ENCODE assay signal across 8 cellular contexts in the genomic region with DNA sequence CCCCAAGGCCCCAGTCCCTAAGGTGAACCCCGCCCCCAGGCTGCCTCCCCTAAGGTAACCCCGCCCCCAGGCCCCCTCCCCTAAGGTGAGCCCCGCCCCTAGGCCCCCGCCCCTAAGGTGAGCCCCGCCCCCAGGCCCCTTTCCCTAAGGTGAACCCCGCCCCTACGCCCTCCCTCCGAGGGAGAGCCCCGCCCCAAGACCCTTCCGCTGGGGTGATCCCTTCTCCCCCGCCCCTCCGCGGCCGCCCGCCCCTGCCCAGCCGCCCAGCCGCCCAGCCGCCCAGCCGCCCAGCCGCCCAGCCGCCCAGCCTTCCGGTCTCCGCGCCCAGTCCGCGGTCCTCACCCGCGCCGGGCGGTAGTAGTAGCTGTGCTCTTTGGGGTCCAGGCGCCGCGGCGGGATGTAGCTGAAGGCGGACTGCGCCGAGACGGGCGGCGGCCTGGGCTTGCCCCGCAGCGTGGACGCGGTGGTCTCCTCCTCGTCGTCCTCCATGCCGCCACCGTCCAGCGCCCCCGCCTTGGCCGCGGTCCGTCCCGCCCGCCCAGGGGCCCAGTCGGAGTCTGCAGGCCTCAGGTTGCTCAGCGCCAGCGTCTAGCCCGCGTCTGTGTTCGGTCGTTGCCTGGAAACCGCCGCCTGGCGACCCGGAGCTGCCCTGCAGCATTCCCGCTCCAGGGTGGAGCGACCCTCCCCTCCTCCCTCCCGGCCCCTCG. TPM values are rescaled to one million over a fixed set of nuclear protein-coding genes. Genes with fewer than 3 reads are reported as not detected.
DNase-seq lines count a peak whose midpoint lies in the region; ATAC-seq, FAIRE-seq and TF ChIP-seq lines count a peak whose summit lies in the region.

A gene with protein sequence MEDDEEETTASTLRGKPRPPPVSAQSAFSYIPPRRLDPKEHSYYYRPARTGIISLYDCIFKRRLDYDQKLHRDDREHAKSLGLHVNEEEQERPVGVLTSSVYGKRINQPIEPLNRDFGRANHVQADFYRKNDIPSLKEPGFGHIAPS (minus strand): TSS at position 601 of the 707 bp plus-strand sequence. CDS start 112 bp downstream, at position 489.

- TF ChIP-seq POLR2A in GM12892 (IDR thresholded peaks at IDR 0.05; ENCODE audit: low read depth, low read length), result no peak

- H3K9me3 Mint-ChIP-seq in progenitor cell of endocrine pancreas (ENCODE audit: low read depth), result no peaks in the 10 kb centered on the region

- H3K27ac Mint-ChIP-seq in progenitor cell of endocrine pancreas, result peak within 1 kb of the TSS; percentile 90

- H3K4me3 Mint-ChIP-seq in progenitor cell of endocrine pancreas (ENCODE audit: low read depth), result peak within 1 kb of the TSS; percentile 88

- H3K36me3 Mint-ChIP-seq in progenitor cell of endocrine pancreas (ENCODE audit: insufficient read depth), result peaks cover 2% of the 10 kb centered on the region

- ATAC-seq in left cardiac atrium, result peak; percentile 74 to 85
- ATAC-seq in GM21423 (IDR thresholded peaks at IDR 0.05; ENCODE audit: unreplicated experiment), result no peak

- peak; percentile 66 for TF ChIP-seq CTCF in progenitor cell of endocrine pancreas (IDR thresholded peaks at IDR 0.05; ENCODE audit: unreplicated experiment)

- DNase-seq in COR-L47 (lab: John Stamatoyannopoulos, UW) (peak; percentile 12), NCI-H128 (lab: John Stamatoyannopoulos, UW; ENCODE audit: unreplicated experiment) (peak; percentile 47), left cardiac atrium (peak; percentile 62), progenitor cell of endocrine pancreas (ENCODE audit: low spot score, unreplicated experiment) (peak; percentile 81), GM12892 (ENCODE audit: insufficient read length) (no peak), AML-193 (lab: John Stamatoyannopoulos, UW) (no peak)
- DNase-seq in activated naive CD4-positive, alpha-beta T cell treated with anti-CD3 and anti-CD28 coated beads, Interleukin-2, amount 50 U/mL, for 16 hours, result peak; percentile 18

- H3K4me1 Mint-ChIP-seq in progenitor cell of endocrine pancreas (ENCODE audit: low read depth), result peaks cover 14% of the 10 kb centered on the region

- intact Hi-C loops in left cardiac atrium (cut with DNase I), result loop anchor here in 1 of 2 donors (10.0 kb wide), 1 partner anchor 1086 kb away; no protein-coding TSS in a partner anchor

- no peak for FAIRE-seq in GM12892 (lab: Jason Lieb, UNC)

- peaks cover 11% of the 10 kb centered on the region for H3K27me3 Mint-ChIP-seq in progenitor cell of endocrine pancreas

RNA-seq across cellular contexts. Expression of the gene that starts here (rescaled TPM):
- total RNA-seq in left cardiac atrium (under 1 TPM; 0.15 to 0.16 TPM), progenitor cell of endocrine pancreas (2.1 and 2.8 TPM in 2 replicates)
- polyA plus RNA-seq in GM12892 (2012; ENCODE audit: missing spikeins), result not detected

Comparison
In these comparisons a context has a peak if more than half of its experiments do, and no peak if none do; other contexts are left out.
1. Peak in DNase-seq and ATAC-seq in left cardiac atrium; RNA of the gene not detected or under 1 TPM.
2. DNase-seq: peak in COR-L47 (single experiment), NCI-H128 (single experiment), activated naive CD4-positive, alpha-beta T cell treated with anti-CD3 and anti-CD28 coated beads, Interleukin-2, amount 50 U/mL, for 16 hours (single experiment) and progenitor cell of endocrine pancreas (single experiment); none in GM12892 (single experiment) and AML-193 (0 of 2).